ENCODE assay signal across 17 cellular contexts in genomic region chr2:241350878-241351639, GRCh38. TPM values are rescaled to one million over a fixed set of nuclear protein-coding genes. Genes with fewer than 3 reads are reported as not detected.
DNase-seq lines count a peak whose midpoint lies in the region; ATAC-seq and TF ChIP-seq lines count a peak whose summit lies in the region.
"Had no signal": no experiment of that assay in that cellular context is flagged by ENCODE, and none has a peak within 500 bp of the region (broad histone marks: within the 10 kb centered on the region; RNA-seq: fewer than 3 reads in every experiment).

No MANE protein-coding gene starts in this region.

- no peaks in the 10 kb centered on the region for H3K27me3 ChIP-seq in Caco-2 (replicated peaks; ENCODE audit: control insufficient read depth, insufficient read depth, low read length)
- no peaks in the 10 kb centered on the region for H3K27me3 ChIP-seq in rectal smooth muscle tissue (ENCODE audit: control insufficient read depth, insufficient read depth, low read length)

- POLR2A ChIA-PET in Caco-2 (lab: Charles Lee) = interaction anchor here (1.0 kb wide), 1 partner anchor 36 kb away, joined by 7 read pairs; the partner anchor contains the start of genes HDLBP and SEPTIN2
- POLR2A ChIA-PET in activated CD4-positive, alpha-beta memory T cell treated with anti-CD3 and anti-CD28 coated beads, Interleukin-2, amount 10 ng/mL, durations not matched to agents 7 days and 5 days (lab: Charles Lee) = interaction anchor here (3.8 kb wide), 1 partner anchor 36 kb away, joined by 17 read pairs; the partner anchor contains the start of genes HDLBP and SEPTIN2

- no peaks in the 10 kb centered on the region for H3K36me3 ChIP-seq in Caco-2 (ENCODE audit: control insufficient read depth, insufficient read depth, low read length)
- H3K36me3 ChIP-seq in rectal smooth muscle tissue (ENCODE audit: control insufficient read depth, insufficient read depth, low read length) = peaks cover 34% of the 10 kb centered on the region

- H3K27ac ChIP-seq in rectal smooth muscle tissue (ENCODE audit: low read depth, low read length) = no peak overlapping the region

- intact Hi-C loops in Caco-2 (cut with micrococcal nuclease; ENCODE audit: unreplicated experiment) = loop anchor here (1.0 kb wide), 1 partner anchor 41 kb away; no protein-coding TSS in a partner anchor

- peaks cover 52% of the 10 kb centered on the region for H3K36me3 Mint-ChIP-seq in Caco-2 (ENCODE audit: insufficient read depth, unreplicated experiment)
- H3K36me3 Mint-ChIP-seq in activated CD4-positive, alpha-beta memory T cell treated with anti-CD3 and anti-CD28 coated beads, Interleukin-2, amount 10 ng/mL, durations not matched to agents 7 days and 5 days (ENCODE audit: low read depth) = peaks cover 62% of the 10 kb centered on the region

- H3K27ac Mint-ChIP-seq in Caco-2 (ENCODE audit: unreplicated experiment) = peak overlapping the region; percentile 79
- peak overlapping the region; percentile 2 for H3K27ac Mint-ChIP-seq in activated CD4-positive, alpha-beta memory T cell treated with anti-CD3 and anti-CD28 coated beads, Interleukin-2, amount 10 ng/mL, durations not matched to agents 7 days and 5 days

- CTCF ChIA-PET in Caco-2 (lab: Charles Lee) = interaction anchor here (1.3 kb wide), 1 partner anchor 41 kb away, joined by 6 read pairs; no protein-coding TSS in a partner anchor
- CTCF ChIA-PET in activated CD4-positive, alpha-beta memory T cell treated with anti-CD3 and anti-CD28 coated beads, Interleukin-2, amount 10 ng/mL, durations not matched to agents 7 days and 5 days (lab: Charles Lee) = interaction anchor here (0.7 to 1.0 kb wide), 2 partner anchors 259 to 527 kb away, joined by 3 read pairs; no protein-coding TSS in a partner anchor

- no peak overlapping the region for H3K4me3 ChIP-seq in Caco-2 (ENCODE audit: low read depth, low read length)
- no peak overlapping the region for H3K4me3 ChIP-seq in rectal smooth muscle tissue (ENCODE audit: low read length)

- no TSS peak for BruUV-seq in Caco-2 (replicated peaks; lab: Mats Ljungman, UMichigan)

- H3K9me3 Mint-ChIP-seq in Caco-2 (ENCODE audit: unreplicated experiment) = no peaks in the 10 kb centered on the region
- no peaks in the 10 kb centered on the region for H3K9me3 Mint-ChIP-seq in activated CD4-positive, alpha-beta memory T cell treated with anti-CD3 and anti-CD28 coated beads, Interleukin-2, amount 10 ng/mL, durations not matched to agents 7 days and 5 days
- H3K9me3 Mint-ChIP-seq: natural killer cell had no signal

- H3K4me1 ChIP-seq in Caco-2 (peaks cover 36% of the 10 kb centered on the region), rectal smooth muscle tissue (ENCODE audit: control insufficient read depth, insufficient read depth, low read length) (no peaks in the 10 kb centered on the region)

- no peaks in the 10 kb centered on the region for H3K27me3 Mint-ChIP-seq in Caco-2 (ENCODE audit: insufficient read depth, unreplicated experiment)
- no peaks in the 10 kb centered on the region for H3K27me3 Mint-ChIP-seq in activated CD4-positive, alpha-beta memory T cell treated with anti-CD3 and anti-CD28 coated beads, Interleukin-2, amount 10 ng/mL, durations not matched to agents 7 days and 5 days

- peak; percentile 46 for DNase-seq in Caco-2
- no peak for DNase-seq in activated CD4-positive, alpha-beta memory T cell treated with anti-CD3 and anti-CD28 coated beads, Interleukin-2, amount 10 ng/mL, durations not matched to agents 7 days and 5 days
- DNase-seq in kidney tubule cell (ENCODE audit: low spot score) = peak; percentile 82
- no peak for DNase-seq in NCI-H2171 (lab: John Stamatoyannopoulos, UW)
- no peak for DNase-seq in effector CD4-positive, alpha-beta T cell
- DNase-seq in NCI-H82 (lab: John Stamatoyannopoulos, UW) = no peak
- DNase-seq: anterior cingulate cortex; cortex of kidney; DMS79 treated with DMSO at 0.1 percent for 48 hours; hippocampal formation; left ventricle myocardium superior; MV-4-11; natural killer cell; NCI-H2107; stimulated activated CD4-positive, alpha-beta T cell treated with anti-CD3 and anti-CD28 coated beads, Interleukin-2, amount 100 ng/mL, for 24 hours had no signal

- H3K9ac ChIP-seq in rectal smooth muscle tissue (ENCODE audit: low read length) = peak overlapping the region; percentile 17

- H3K9me3 ChIP-seq in Caco-2 = no peaks in the 10 kb centered on the region

- peaks cover 12% of the 10 kb centered on the region for H3K4me1 Mint-ChIP-seq in Caco-2 (ENCODE audit: low read depth, unreplicated experiment)
- peaks cover 13% of the 10 kb centered on the region for H3K4me1 Mint-ChIP-seq in activated CD4-positive, alpha-beta memory T cell treated with anti-CD3 and anti-CD28 coated beads, Interleukin-2, amount 10 ng/mL, durations not matched to agents 7 days and 5 days

- peak overlapping the region; percentile 63 for H3K4me3 Mint-ChIP-seq in Caco-2 (ENCODE audit: unreplicated experiment)
- no peak overlapping the region for H3K4me3 Mint-ChIP-seq in activated CD4-positive, alpha-beta memory T cell treated with anti-CD3 and anti-CD28 coated beads, Interleukin-2, amount 10 ng/mL, durations not matched to agents 7 days and 5 days
- H3K4me3 Mint-ChIP-seq: natural killer cell had no signal

- TF ChIP-seq CTCF in Caco-2 (IDR thresholded peaks at IDR 0.05; ENCODE audit: insufficient read depth in 1 of 2, low read depth in 1 of 2, low read length in 1 of 2, severe bottlenecking in 1 of 2, unreplicated experiment in 1 of 2) = no peak

- ATAC-seq in HG02840 (IDR thresholded peaks at IDR 0.05; ENCODE audit: low FRiP score, unreplicated experiment) = no peak
- ATAC-seq: left ventricle myocardium superior, natural killer cell had no signal

RNA-seq across cellular contexts. Expression of gene FARP2, which starts 5.0 kb away (rescaled TPM):
- total RNA-seq in Caco-2 (2022) = 37.2 and 37.3 TPM in 2 replicates
- 10 to 100 TPM; 14.1 to 15.0 TPM for total RNA-seq in activated CD4-positive, alpha-beta memory T cell treated with anti-CD3 and anti-CD28 coated beads, Interleukin-2, amount 10 ng/mL, durations not matched to agents 7 days and 5 days

RNA-seq across cellular contexts. Expression of gene SEPTIN2, which starts 35.3 kb away (rescaled TPM):
- 209 TPM in 2 replicates for total RNA-seq in Caco-2 (2022)
- 100 to 1,000 TPM; 282 to 290 TPM for total RNA-seq in activated CD4-positive, alpha-beta memory T cell treated with anti-CD3 and anti-CD28 coated beads, Interleukin-2, amount 10 ng/mL, durations not matched to agents 7 days and 5 days

RNA-seq across cellular contexts. Expression of gene HDLBP, which starts 35.6 kb away (rescaled TPM):
- 350 and 379 TPM in 2 replicates for total RNA-seq in Caco-2 (2022)
- total RNA-seq in activated CD4-positive, alpha-beta memory T cell treated with anti-CD3 and anti-CD28 coated beads, Interleukin-2, amount 10 ng/mL, durations not matched to agents 7 days and 5 days = 100 to 1,000 TPM; 190 to 193 TPM

Comparison
In these comparisons a context has a peak if more than half of its experiments do, and no peak if none do; other contexts are left out.
1. DNase-seq: peak in Caco-2 (2 of 2) and kidney tubule cell (single experiment); none in activated CD4-positive, alpha-beta memory T cell treated with anti-CD3 and anti-CD28 coated beads, Interleukin-2, amount 10 ng/mL, durations not matched to agents 7 days and 5 days (single experiment), NCI-H2171 (single experiment), effector CD4-positive, alpha-beta T cell (single experiment) and NCI-H82 (single experiment).